ENCODE assay signal across 27 cellular contexts in genomic region chr2:64244049-64244446, GRCh38.
DNase-seq lines count a peak whose midpoint lies in the region; ATAC-seq and TF ChIP-seq lines count a peak whose summit lies in the region.
"Had no signal": no experiment of that assay in that cellular context is flagged by ENCODE, and none has a peak within 500 bp of the region (broad histone marks: within the 10 kb centered on the region; RNA-seq: fewer than 3 reads in every experiment).

No MANE protein-coding gene starts in this region.

- no peak overlapping the region for H3K27ac ChIP-seq in breast epithelium
- peak overlapping the region; percentile 68 to 87 for H3K27ac ChIP-seq in esophagus (ENCODE audit: low read depth in 2 of 2, low read length in 1 of 2)
- H3K27ac ChIP-seq in tibial artery: no peak overlapping the region
- no peak overlapping the region for H3K27ac ChIP-seq in mesenchymal stem cell (ENCODE audit: low read length, poor library complexity, severe bottlenecking)
- H3K27ac ChIP-seq: 22Rv1, C4-2B, SJSA1 had no signal

- no peak overlapping the region for H3K14ac ChIP-seq in mesenchymal stem cell (ENCODE audit: low read length in 2 of 2)

- H2BK120ac ChIP-seq in mesenchymal stem cell (ENCODE audit: low read depth, low read length): no peak overlapping the region

- H3K27me3 Mint-ChIP-seq in MCF 10A (ENCODE audit: insufficient read depth, unreplicated experiment): no peaks in the 10 kb centered on the region

- no peak overlapping the region for H3K18ac ChIP-seq in mesenchymal stem cell (ENCODE audit: low read depth in 1 of 2, low read length in 2 of 2)

- BruUV-seq in MCF 10A (replicated peaks; lab: Mats Ljungman, UMichigan): no TSS peak

- no peak overlapping the region for H2AFZ ChIP-seq in mesenchymal stem cell (ENCODE audit: low read depth, low read length)

- no peak overlapping the region for H4K91ac ChIP-seq in mesenchymal stem cell (ENCODE audit: low read length)

- no peak overlapping the region for H3K4me2 ChIP-seq in mesenchymal stem cell (ENCODE audit: low read length, poor library complexity, severe bottlenecking)

- H3K4me3 ChIP-seq in breast epithelium (no peak overlapping the region), esophagus (ENCODE audit: low read depth in 1 of 2, low read length in 2 of 2) (no peak overlapping the region), mucosa of descending colon (no peak overlapping the region), tibial artery (no peak overlapping the region), mesenchymal stem cell (ENCODE audit: insufficient read depth in 1 of 2, low read depth in 1 of 2, low read length in 2 of 2) (no peak overlapping the region)
- H3K4me3 ChIP-seq: SJSA1 had no signal

- peak; percentile 65 for DNase-seq in MCF 10A (ENCODE audit: unreplicated experiment)
- DNase-seq in breast epithelium (ENCODE audit: low spot score in 2 of 2): no peak
- peak; percentile 83 for DNase-seq in SW480 (ENCODE audit: low spot score)
- no peak for DNase-seq in mucosa of descending colon
- no peak for DNase-seq in COLO829 (ENCODE audit: low spot score)
- DNase-seq in tibial artery: no peak
- DNase-seq in mesenchymal stem cell: no peak
- DNase-seq: Calu3; CD8-positive, alpha-beta memory T cell; DMS79 treated with DMSO at 0.1 percent for 48 hours; GF-D8; HCEC 1CT; IMR-90; KG1; MM.1S; NCI-H1417; NCI-H1694; NCI-H2029 treated with DMSO at 0.1 percent for 48 hours; NCI-H446 treated with DMSO at 0.1 percent for 48 hours; NCI-H526; NK-92 treated with Interleukin-12 subunit alpha and Interleukin-12 subunit beta, amount 100 ng/mL, for 24 hours had no signal

- intact Hi-C loops in MCF 10A (cut with micrococcal nuclease): no loop called here
- intact Hi-C loops in breast epithelium (cut with DNase I; ENCODE audit: low total_unique reads): no loop called here
- intact Hi-C loops in mucosa of descending colon (cut with DNase I, micrococcal nuclease): no loop called here
- intact Hi-C loops in tibial artery (cut with DNase I; ENCODE audit: low total_unique reads): no loop called here

- H3K4me1 ChIP-seq in breast epithelium (no peaks in the 10 kb centered on the region), esophagus (ENCODE audit: control insufficient read depth in 2 of 2, insufficient read depth in 2 of 2, low read length in 1 of 2) (peaks cover 0 to 10% of the 10 kb centered on the region in 2 donors), mucosa of descending colon (ENCODE audit: low read depth) (no peaks in the 10 kb centered on the region), tibial artery (peaks cover 0 to 12% (median 5%) of the 10 kb centered on the region in 4 donors), mesenchymal stem cell (ENCODE audit: control insufficient read depth, insufficient read depth, low read depth, low read length) (no peaks in the 10 kb centered on the region)

- TF ChIP-seq POLR2A in breast epithelium (IDR thresholded peaks at IDR 0.05): no peak

- peak; percentile 86 for ATAC-seq in mucosa of descending colon
- ATAC-seq: Panc1 had no signal

- H3K36me3 ChIP-seq in breast epithelium (no peaks in the 10 kb centered on the region), esophagus (ENCODE audit: control insufficient read depth in 2 of 2, insufficient read depth in 2 of 2, low read length in 1 of 2) (no peaks in the 10 kb centered on the region), mucosa of descending colon (ENCODE audit: low read depth) (no peaks in the 10 kb centered on the region), tibial artery (no peaks in the 10 kb centered on the region), mesenchymal stem cell (ENCODE audit: control insufficient read depth in 1 of 2, insufficient read depth in 2 of 2, low read depth in 1 of 2, low read length in 2 of 2) (no peaks in the 10 kb centered on the region)
- H3K36me3 ChIP-seq: SJSA1 had no signal

- no peak overlapping the region for H3K4ac ChIP-seq in mesenchymal stem cell (ENCODE audit: low read depth in 1 of 2, low read length in 2 of 2)

- H3K9me3 Mint-ChIP-seq in MCF 10A (ENCODE audit: unreplicated experiment): no peaks in the 10 kb centered on the region
- H3K9me3 Mint-ChIP-seq: CD8-positive, alpha-beta memory T cell had no signal

- WGBS in esophagus, 2 donors: 57 to 70% methylated on average over 1 of the region's 1 CpG
- WGBS in mesenchymal stem cell: 89% methylated on average over 1 of the region's 1 CpG

- H3K4me3 Mint-ChIP-seq in MCF 10A (ENCODE audit: unreplicated experiment): no peak overlapping the region
- H3K4me3 Mint-ChIP-seq: B cell; CD8-positive, alpha-beta memory T cell had no signal

- no peak overlapping the region for H3K9ac ChIP-seq in mesenchymal stem cell (ENCODE audit: low read length)

- no peaks in the 10 kb centered on the region for H3K79me1 ChIP-seq in mesenchymal stem cell (replicated peaks; ENCODE audit: low read length, poor library complexity, severe bottlenecking)

- peaks cover 21% of the 10 kb centered on the region for H3K4me1 Mint-ChIP-seq in MCF 10A (ENCODE audit: insufficient read depth, unreplicated experiment)
- H3K4me1 Mint-ChIP-seq: B cell; CD8-positive, alpha-beta memory T cell had no signal

- H3K36me3 Mint-ChIP-seq in MCF 10A (ENCODE audit: insufficient read depth, unreplicated experiment): no peaks in the 10 kb centered on the region

- no peak overlapping the region for H2BK15ac ChIP-seq in mesenchymal stem cell (ENCODE audit: low read depth, poor library complexity, severe bottlenecking)

- CTCF ChIA-PET in MCF 10A (lab: Yijun Ruan, JAX): interaction anchor here (1.1 to 1.8 kb wide), 2 partner anchors 68 to 194 kb away, joined by 4 to 6 read pairs; no protein-coding TSS in a partner anchor

- H3K27me3 ChIP-seq in breast epithelium (no peaks in the 10 kb centered on the region), esophagus (ENCODE audit: control insufficient read depth in 1 of 2, insufficient read depth in 2 of 2, low read length in 2 of 2) (no peaks in the 10 kb centered on the region), tibial artery (no peaks in the 10 kb centered on the region), mesenchymal stem cell (ENCODE audit: control insufficient read depth in 1 of 2, insufficient read depth in 1 of 2, low read length in 2 of 2) (peaks cover 0 to 11% of the 10 kb centered on the region in 2 experiments)
- H3K27me3 ChIP-seq: SJSA1 had no signal

- no peak for TF ChIP-seq CTCF in MCF 10A (IDR thresholded peaks at IDR 0.05; ENCODE audit: unreplicated experiment)
- TF ChIP-seq CTCF in breast epithelium (IDR thresholded peaks at IDR 0.05): no peak
- no peak for TF ChIP-seq CTCF in mucosa of descending colon (IDR thresholded peaks at IDR 0.05)
- no peak for TF ChIP-seq CTCF in tibial artery (IDR thresholded peaks at IDR 0.05)

- H3K27ac Mint-ChIP-seq in MCF 10A (ENCODE audit: low read depth, unreplicated experiment): peak overlapping the region; percentile 84
- H3K27ac Mint-ChIP-seq: B cell had no signal

- POLR2A ChIA-PET in MCF 10A (lab: Yijun Ruan, JAX): interaction anchor here (0.9 to 2.2 kb wide), 4 partner anchors 9 to 24 kb away, joined by 3 to 8 read pairs (median 3); no protein-coding TSS in a partner anchor

- no peak overlapping the region for H2BK12ac ChIP-seq in mesenchymal stem cell (ENCODE audit: low read length in 2 of 2)

- no peak overlapping the region for H2BK5ac ChIP-seq in mesenchymal stem cell (ENCODE audit: low read depth, low read length, poor library complexity, severe bottlenecking)

- H4K8ac ChIP-seq in mesenchymal stem cell (ENCODE audit: low read length): no peak overlapping the region

- no peak overlapping the region for H2AK5ac ChIP-seq in mesenchymal stem cell (ENCODE audit: low read length, severe bottlenecking)

- H3K9me3 ChIP-seq in breast epithelium: no peaks in the 10 kb centered on the region
- H3K9me3 ChIP-seq in esophagus (ENCODE audit: control insufficient read depth in 2 of 2, insufficient read depth in 1 of 2, low read depth in 1 of 2, low read length in 1 of 2): no peaks in the 10 kb centered on the region
- no peaks in the 10 kb centered on the region for H3K9me3 ChIP-seq in mucosa of descending colon
- H3K9me3 ChIP-seq in tibial artery: no peaks in the 10 kb centered on the region
- H3K9me3 ChIP-seq in mesenchymal stem cell (ENCODE audit: control insufficient read depth, low read length): no peaks in the 10 kb centered on the region
- H3K9me3 ChIP-seq: SJSA1 had no signal

- H3K23ac ChIP-seq in mesenchymal stem cell (ENCODE audit: low read length in 2 of 2): no peak overlapping the region

Comparison
In these comparisons a context has a peak if more than half of its experiments do, and no peak if none do; other contexts are left out.
1. DNase-seq: peak in MCF 10A (single experiment) and SW480 (single experiment); none in breast epithelium (0 of 2), mucosa of descending colon (0 of 3), COLO829 (single experiment), tibial artery (0 of 2) and mesenchymal stem cell (single experiment).
2. H3K27ac ChIP-seq: peak in esophagus (2 of 2); none in breast epithelium (0 of 2), tibial artery (0 of 2) and mesenchymal stem cell (single experiment).